ENCODE assay signal across 28 cellular contexts in the genomic region with DNA sequence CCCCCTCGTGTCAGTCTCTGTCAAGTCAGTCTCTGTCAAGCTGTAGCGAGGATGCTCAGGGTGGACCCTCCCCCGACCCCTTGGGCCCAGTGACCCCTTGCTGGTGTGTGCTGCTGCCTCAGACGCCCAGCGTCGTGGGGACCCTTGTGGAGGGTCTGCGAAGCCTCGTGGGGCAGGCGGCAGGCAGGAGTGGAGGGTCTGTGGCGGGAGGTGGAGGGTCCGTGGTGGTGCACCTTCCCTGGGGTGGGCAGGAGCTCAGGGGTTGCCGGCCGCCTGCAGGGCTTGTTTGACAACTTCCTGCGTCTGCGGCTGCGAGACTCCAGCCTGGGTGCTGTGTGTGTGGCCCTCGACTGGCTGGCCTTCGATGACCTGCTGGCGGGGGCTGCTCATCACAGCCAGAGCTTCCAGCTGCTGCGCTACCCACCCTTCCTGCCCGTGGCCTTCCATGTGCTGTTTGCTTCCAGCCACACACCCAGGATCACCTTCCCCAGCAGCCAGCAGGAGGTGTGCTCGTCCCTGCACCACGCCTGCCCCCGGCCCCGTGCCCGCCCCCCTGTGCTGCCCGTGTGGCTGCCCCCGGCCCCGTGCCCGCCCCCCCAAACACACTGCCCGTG. TPM values are rescaled to one million over a fixed set of nuclear protein-coding genes. Genes with fewer than 3 reads are reported as not detected.
DNase-seq lines count a peak whose midpoint lies in the region; ATAC-seq and TF ChIP-seq lines count a peak whose summit lies in the region.
"Had no signal": no experiment of that assay in that cellular context is flagged by ENCODE, and none has a peak within 500 bp of the region (broad histone marks: within the 10 kb centered on the region; RNA-seq: fewer than 3 reads in every experiment).

No MANE protein-coding gene starts in this region.

- H3K27me3 ChIP-seq in WERI-Rb-1 (ENCODE audit: insufficient read depth, low read depth, severe bottlenecking) (no peaks in the 10 kb centered on the region), neuronal stem cell (ENCODE audit: control insufficient read depth in 3 of 3, insufficient read depth in 3 of 3, low read depth in 1 of 3, low read length in 3 of 3) (peaks cover 0 to 4% (median 2%) of the 10 kb centered on the region in 3 experiments)

- WGBS in neuronal stem cell (ENCODE audit: extremely low coverage in 2 of 2, insufficient read length in 2 of 2, insufficient replicate concordance in 1 of 2), 2 donors: no CpG with 5 or more reads among the region's 31 CpGs

- DNase-seq in NCI-H82 (lab: John Stamatoyannopoulos, UW) (peak; percentile 61), NCI-H82 treated with DMSO at 0.1 percent for 48 hours (lab: John Stamatoyannopoulos, UW; ENCODE audit: unreplicated experiment) (no peak), WERI-Rb-1 (peak; percentile 76), HT-29 (ENCODE audit: low spot score) (no peak), neuronal stem cell (ENCODE audit: low spot score) (no peak)
- DNase-seq: AML-193; C1 segment of cervical spinal cord; CD8-positive, alpha-beta T cell; DMS153; H9; IMR-90; NCI-H1105; NCI-H1436 treated with DMSO at 0.1 percent for 48 hours; NCI-H187 treated with DMSO at 0.1 percent for 48 hours; NCI-H2107; NCI-H446; NCI-H524 treated with DMSO at 0.1 percent for 48 hours; NCI-H774; SIG-M5; SK-N-SH had no signal

- no peak overlapping the region for H3K18ac ChIP-seq in neuronal stem cell (ENCODE audit: low read length)

- H2BK5ac ChIP-seq in neuronal stem cell (ENCODE audit: low read length): no peak overlapping the region

- no peak overlapping the region for H2AFZ ChIP-seq in neuronal stem cell (ENCODE audit: low read length)
- H2AFZ ChIP-seq: GM23338 had no signal

- no peak for TF ChIP-seq EP300 in Ishikawa (IDR thresholded peaks at IDR 0.05; ENCODE audit: borderline replicate concordance)

- H2BK15ac ChIP-seq in neuronal stem cell (ENCODE audit: low read length): no peak overlapping the region

- ATAC-seq in GM19328 (IDR thresholded peaks at IDR 0.05; ENCODE audit: unreplicated experiment) (no peak), GM18502 (IDR thresholded peaks at IDR 0.05; ENCODE audit: poor library complexity, unreplicated experiment) (no peak)
- ATAC-seq: CD8-positive, alpha-beta T cell; GM23338 had no signal

- no peak overlapping the region for H4K91ac ChIP-seq in neuronal stem cell (ENCODE audit: low read depth, low read length, poor library complexity)

- peak; percentile 50 for TF ChIP-seq CTCF in WERI-Rb-1 (IDR thresholded peaks at IDR 0.05; ENCODE audit: low read depth, low read length)

- H2AK5ac ChIP-seq in neuronal stem cell (ENCODE audit: low read depth, low read length): no peak overlapping the region

- no peak for TF ChIP-seq RAD21 in Ishikawa (IDR thresholded peaks at IDR 0.05; ENCODE audit: low read depth)

- no peak overlapping the region for H3K4me2 ChIP-seq in neuronal stem cell (ENCODE audit: insufficient read depth, low read length, poor library complexity, severe bottlenecking)
- H3K4me2 ChIP-seq: GM23338, SK-N-SH had no signal

- H3K27ac ChIP-seq in WERI-Rb-1: peak overlapping the region; percentile 88
- H3K27ac ChIP-seq in neuronal stem cell (replicated peaks; ENCODE audit: low read length): no peak overlapping the region

- no peak overlapping the region for H2BK120ac ChIP-seq in neuronal stem cell (ENCODE audit: low read depth, low read length)

- H3K4me3 ChIP-seq in WERI-Rb-1 (ENCODE audit: low read depth, low read length) (peak overlapping the region; percentile 19), neuronal stem cell (ENCODE audit: low read length in 2 of 2) (no peak overlapping the region)
- H3K4me3 ChIP-seq: GM23338 had no signal

- H3K14ac ChIP-seq in neuronal stem cell (ENCODE audit: low read length): no peak overlapping the region

- H3K9ac ChIP-seq in neuronal stem cell (ENCODE audit: low read depth, low read length, poor library complexity): no peak overlapping the region
- H3K9ac ChIP-seq: SK-N-SH had no signal

- no peak overlapping the region for H4K8ac ChIP-seq in neuronal stem cell (ENCODE audit: low read depth, low read length)

- H3K4me1 ChIP-seq in neuronal stem cell (ENCODE audit: control insufficient read depth in 2 of 2, insufficient read depth in 1 of 2, low read depth in 1 of 2, low read length in 2 of 2): no peaks in the 10 kb centered on the region

- H3K4ac ChIP-seq in neuronal stem cell (ENCODE audit: low read length): no peak overlapping the region

- H3K23ac ChIP-seq in neuronal stem cell (ENCODE audit: low read depth, low read length, poor library complexity): no peak overlapping the region

- H3K9me3 ChIP-seq in WERI-Rb-1 (ENCODE audit: severe bottlenecking) (no peaks in the 10 kb centered on the region), neuronal stem cell (replicated peaks in 1 of 2; ENCODE audit: control insufficient read depth in 2 of 2, insufficient read depth in 1 of 2, low read depth in 1 of 2, low read length in 2 of 2) (peaks cover 0 to 2% of the 10 kb centered on the region in 2 donors)
- H3K9me3 ChIP-seq: Caco-2, SK-N-SH had no signal

- peaks cover 17% of the 10 kb centered on the region for H3K79me1 ChIP-seq in neuronal stem cell (ENCODE audit: low read depth, low read length)

- no peak overlapping the region for H2BK12ac ChIP-seq in neuronal stem cell (ENCODE audit: low read length)

- H3K36me3 ChIP-seq in WERI-Rb-1 (peaks cover 61% of the 10 kb centered on the region), neuronal stem cell (replicated peaks in 1 of 2; ENCODE audit: control insufficient read depth in 2 of 2, insufficient read depth in 2 of 2, low read length in 2 of 2) (peaks cover 48 to 68% of the 10 kb centered on the region in 2 donors)

TF ChIP-seq in Ishikawa, 13 proteins besides CTCF, POLR2A, EP300 and RAD21:
- peak; percentile 79 for TF ChIP-seq ZBTB7A (IDR thresholded peaks at IDR 0.05; ENCODE audit: low read depth)
- no peak for TF ChIP-seq TEAD4 (IDR thresholded peaks at IDR 0.05)
- TF ChIP-seq NFIC (IDR thresholded peaks at IDR 0.05): no peak
- no peak for TF ChIP-seq TCF12 (IDR thresholded peaks at IDR 0.05; ENCODE audit: low read depth)
- TF ChIP-seq, protein P1, sequence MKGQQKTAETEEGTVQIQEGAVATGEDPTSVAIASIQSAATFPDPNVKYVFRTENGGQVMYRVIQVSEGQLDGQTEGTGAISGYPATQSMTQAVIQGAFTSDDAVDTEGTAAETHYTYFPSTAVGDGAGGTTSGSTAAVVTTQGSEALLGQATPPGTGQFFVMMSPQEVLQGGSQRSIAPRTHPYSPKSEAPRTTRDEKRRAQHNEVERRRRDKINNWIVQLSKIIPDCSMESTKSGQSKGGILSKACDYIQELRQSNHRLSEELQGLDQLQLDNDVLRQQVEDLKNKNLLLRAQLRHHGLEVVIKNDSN (IDR thresholded peaks at IDR 0.05): no peak
- TF ChIP-seq YY1 (IDR thresholded peaks at IDR 0.05; ENCODE audit: low read depth): no peak
- TF ChIP-seq CEBPB (IDR thresholded peaks at IDR 0.05): no peak
- no peak for TF ChIP-seq CREB1 (IDR thresholded peaks at IDR 0.05; ENCODE audit: low read depth)
- TF ChIP-seq EGR1 (IDR thresholded peaks at IDR 0.05): no peak

RNA-seq across cellular contexts. Expression of a gene that starts 5.6 kb away (rescaled TPM):
- not detected in 2 replicates for total RNA-seq in HT-29 (2014; rRNA removed; shearing (Covaris generic))
- 0.52 TPM for polyA plus RNA-seq in neuronal stem cell (2013, experiment 1 of 2)
- polyA plus RNA-seq in neuronal stem cell (2013, experiment 2 of 2): 0.51 TPM
- total RNA-seq: A172; Caco-2; CD8-positive, alpha-beta T cell; Daoy; GM23338; H9; IMR-90 had no signal
- polyA plus RNA-seq: AG04450, IMR-90, SK-N-SH had no signal

RNA-seq across cellular contexts. Expression of a gene that starts 6.5 kb away (rescaled TPM):
- total RNA-seq in HT-29 (2014; rRNA removed; shearing (Covaris generic)): 121 and 145 TPM in 2 replicates
- polyA plus RNA-seq in neuronal stem cell (2013, experiment 1 of 2): 77.3 TPM
- 69.6 TPM for polyA plus RNA-seq in neuronal stem cell (2013, experiment 2 of 2)

RNA-seq across cellular contexts. Expression of a gene that starts 6.8 kb away (rescaled TPM):
- total RNA-seq in HT-29 (2014; rRNA removed; shearing (Covaris generic)): 147 and 148 TPM in 2 replicates
- polyA plus RNA-seq in neuronal stem cell (2013, experiment 1 of 2): 14.5 TPM
- 15.3 TPM for polyA plus RNA-seq in neuronal stem cell (2013, experiment 2 of 2)

RNA-seq across cellular contexts. Expression of a gene that starts 34.4 kb away (rescaled TPM):
- total RNA-seq in HT-29 (2014; rRNA removed; shearing (Covaris generic)): 3.9 and 8.3 TPM in 2 replicates
- 0.33 TPM for polyA plus RNA-seq in neuronal stem cell (2013, experiment 1 of 2)
- polyA plus RNA-seq in neuronal stem cell (2013, experiment 2 of 2): 0.43 TPM
- total RNA-seq: CD8-positive, alpha-beta T cell; Daoy; IMR-90 had no signal
- polyA plus RNA-seq: GM23338 had no signal

RNA-seq across cellular contexts. Expression of a gene that starts 54.2 kb away (rescaled TPM):
- 68.4 and 80.0 TPM in 2 replicates for total RNA-seq in HT-29 (2014; rRNA removed; shearing (Covaris generic))
- polyA plus RNA-seq in neuronal stem cell (2013, experiment 1 of 2): 14.9 TPM
- polyA plus RNA-seq in neuronal stem cell (2013, experiment 2 of 2): 15.0 TPM

Comparison
In these comparisons a context has a peak if more than half of its experiments do, and no peak if none do; other contexts are left out.
1. DNase-seq: peak in NCI-H82 (single experiment) and WERI-Rb-1 (single experiment); none in NCI-H82 treated with DMSO at 0.1 percent for 48 hours (single experiment), HT-29 (single experiment) and neuronal stem cell (single experiment).